In the genomic region with DNA sequence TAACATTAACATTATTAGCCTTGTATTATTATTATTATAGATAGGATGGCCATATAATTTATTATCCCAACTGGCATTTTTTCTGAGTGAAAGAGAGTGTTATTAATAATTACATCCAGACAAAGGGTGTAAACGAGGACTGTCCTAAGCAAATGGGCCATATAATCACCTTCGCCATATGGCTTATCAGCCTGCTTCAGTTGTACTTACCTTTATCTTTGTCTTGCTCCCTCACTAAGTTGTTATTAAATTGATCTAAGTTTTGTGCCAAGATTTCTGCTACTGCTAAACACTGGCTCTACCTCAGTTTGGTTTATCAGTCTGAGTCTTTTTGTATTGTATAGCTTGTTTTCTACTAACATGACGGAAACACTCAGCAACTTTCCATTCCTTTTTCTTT, we compare ENCODE assay signal across 31 cellular contexts.
"Had no signal": no experiment of that assay in that cellular context is flagged by ENCODE, and none has a peak within 500 bp of the region (broad histone marks: within the 10 kb centered on the region; RNA-seq: fewer than 3 reads in every experiment).

No MANE protein-coding gene starts in this region.

- FAIRE-seq: bronchial epithelial cell had no signal

- H3K4me3 ChIP-seq: esophagus muscularis mucosa, pancreas, prostate gland, skin epidermis, stomach, thyroid gland, upper lobe of left lung had no signal

- H3K27me3 ChIP-seq: esophagus muscularis mucosa, foreskin keratinocyte, pancreas, stomach, thyroid gland, upper lobe of left lung had no signal

- H3K27ac ChIP-seq: esophagus muscularis mucosa, foreskin keratinocyte, pancreas, prostate gland, skin epidermis, stomach, thyroid gland, upper lobe of left lung had no signal

- DNase-seq: activated CD4-positive, alpha-beta T cell treated with anti-CD3 and anti-CD28 coated beads for 4 hours; activated CD4-positive, alpha-beta T cell treated with anti-CD3 and anti-CD28 coated beads, Interleukin-2, amount 50 U/mL, for 4 hours; activated effector memory CD4-positive, alpha-beta T cell treated with Interleukin-2 at 50 U/mL for 16 hours; activated naive CD4-positive, alpha-beta T cell treated with Interleukin-2 at 50 U/mL for 16 hours; activated T-cell treated with anti-CD3 and anti-CD28 coated beads for 4 hours; activated T-cell treated with anti-CD3 and anti-CD28 coated beads, Interleukin-2, amount 50 U/mL, for 72 hours; anterior cingulate cortex; endodermal cell; foreskin keratinocyte; left colon; midbrain; naive thymus-derived CD4-positive, alpha-beta T cell; nucleus accumbens; pancreas; retina; stimulated activated CD4-positive, alpha-beta T cell treated with anti-CD3 and anti-CD28 coated beads, Interleukin-1b, Interleukin-23, amount 100 ng/mL, for 48 hours; stimulated activated naive B cell treated with anti-CD40 and anti-IgM and Interleukin-4, amounts not matched to agents 10 μg/mL and 1 μg/mL and 100 μg/mL, for 72 hours; stomach; T-helper 9 cell; thyroid gland; upper lobe of left lung had no signal

- H3K9me3 Mint-ChIP-seq: activated T-cell treated with anti-CD3 and anti-CD28 coated beads, Interleukin-2, amount 50 U/mL, for 72 hours; central memory CD8-positive, alpha-beta T cell; dendritic cell treated with granulocyte-macrophage colony-stimulating factor and Interleukin-4, amounts not matched to agents 40 ng/mL and 50 ng/mL, for 4 days; endodermal cell; naive thymus-derived CD4-positive, alpha-beta T cell; neural crest cell; stimulated activated naive B cell treated with anti-CD40 and anti-IgM and Interleukin-4, amounts not matched to agents 10 μg/mL and 1 μg/mL and 100 μg/mL, for 72 hours; T-helper 1 cell treated with Interleukin-12 subunit alpha and Interleukin-12 subunit beta and Interleukin-4 antibody, amounts not matched to agents 30 μg/mL and 1 μg/mL, for 36 hours had no signal

- H3K4me1 ChIP-seq: esophagus muscularis mucosa, foreskin keratinocyte, prostate gland, thyroid gland had no signal

- H3K4me3 Mint-ChIP-seq: activated naive CD8-positive, alpha-beta T cell; activated T-cell treated with anti-CD3 and anti-CD28 coated beads, Interleukin-2, amount 50 U/mL, for 72 hours; central memory CD8-positive, alpha-beta T cell; dendritic cell treated with granulocyte-macrophage colony-stimulating factor and Interleukin-4, amounts not matched to agents 40 ng/mL and 50 ng/mL, for 4 days; endodermal cell; neural crest cell; stimulated activated naive B cell treated with anti-CD40 and anti-IgM and Interleukin-4, amounts not matched to agents 10 μg/mL and 1 μg/mL and 100 μg/mL, for 72 hours; T-helper 1 cell treated with Interleukin-12 subunit alpha and Interleukin-12 subunit beta and Interleukin-4 antibody, amounts not matched to agents 30 μg/mL and 1 μg/mL, for 36 hours had no signal

- H3K27me3 Mint-ChIP-seq: activated naive CD8-positive, alpha-beta T cell; central memory CD8-positive, alpha-beta T cell; dendritic cell treated with granulocyte-macrophage colony-stimulating factor and Interleukin-4, amounts not matched to agents 40 ng/mL and 50 ng/mL, for 4 days; naive thymus-derived CD4-positive, alpha-beta T cell; stimulated activated naive B cell treated with anti-CD40 and anti-IgM and Interleukin-4, amounts not matched to agents 10 μg/mL and 1 μg/mL and 100 μg/mL, for 72 hours had no signal

- ATAC-seq: activated T-cell treated with anti-CD3 and anti-CD28 coated beads, Interleukin-2, amount 50 U/mL, for 72 hours; foreskin keratinocyte; sciatic nerve had no signal

- H3K27ac Mint-ChIP-seq: activated naive CD8-positive, alpha-beta T cell; activated T-cell treated with anti-CD3 and anti-CD28 coated beads, Interleukin-2, amount 50 U/mL, for 72 hours; endodermal cell; stimulated activated naive B cell treated with anti-CD40 and anti-IgM and Interleukin-4, amounts not matched to agents 10 μg/mL and 1 μg/mL and 100 μg/mL, for 72 hours; T-helper 1 cell treated with Interleukin-12 subunit alpha and Interleukin-12 subunit beta and Interleukin-4 antibody, amounts not matched to agents 30 μg/mL and 1 μg/mL, for 36 hours had no signal

- H3K9me3 ChIP-seq: esophagus muscularis mucosa, pancreas, prostate gland, stomach, thyroid gland, upper lobe of left lung had no signal

- H3K36me3 ChIP-seq: esophagus muscularis mucosa, pancreas, prostate gland, stomach, thyroid gland, upper lobe of left lung had no signal
